In genomic region chr20:52191436-52192295, GRCh38 we compare ENCODE assay signal across 1 cellular context.
A peak's percentile ranks its signal among the peaks of the same experiment; 100 is the strongest.
TF ChIP-seq lines count a peak whose summit lies in the region.

ZFP64 (minus strand) TSS chr20:52191779; CDS start chr20:52191636, 143 bp downstream.

TF ChIP-seq in HepG2, 621 proteins besides CTCF, POLR2A, EP300 and RAD21 (continued from another document):
- TF ChIP-seq ZGPAT (CRISPR knock-in tag; IDR thresholded peaks at IDR 0.05) (peak; percentile 52; the same call in 1 of the 2 replicates), SMARCE1 (IDR thresholded peaks at IDR 0.05; ENCODE audit: borderline replicate concordance) (no peak), TERF1 (CRISPR knock-in tag; IDR thresholded peaks at IDR 0.05) (peak; percentile 96), ZC3H13 (CRISPR knock-in tag; IDR thresholded peaks at IDR 0.05) (no peak; the same call in none of the 2 replicates), HIVEP1 (CRISPR knock-in tag; IDR thresholded peaks at IDR 0.05) (no peak; the same call in 1 of the 2 replicates), ZNF576 (CRISPR knock-in tag; IDR thresholded peaks at IDR 0.05) (no peak; the same call in 1 of the 2 replicates), ZNF619 (CRISPR knock-in tag; IDR thresholded peaks at IDR 0.05) (0 out of 2 replicates have a peak, but pooled peaks have one; percentile 87), CHCHD3 (CRISPR knock-in tag; IDR thresholded peaks at IDR 0.05) (peak; percentile 92), ZNF784 (CRISPR knock-in tag; IDR thresholded peaks at IDR 0.05; ENCODE audit: borderline replicate concordance) (peak; percentile 90; the same call in 1 of the 2 replicates), ZNF143 (CRISPR knock-in tag; IDR thresholded peaks at IDR 0.05) (no peak), ZNF589 (CRISPR knock-in tag; conservative IDR thresholded peaks at IDR 0.05) (peak; percentile 88), SRY (CRISPR knock-in tag; IDR thresholded peaks at IDR 0.05) (peak; percentile 95), FOXK1 (CRISPR knock-in tag; IDR thresholded peaks at IDR 0.05; ENCODE audit: borderline replicate concordance, low read depth) (peak; percentile 47; the same call in 1 of the 2 replicates), FOXP4 (CRISPR knock-in tag; IDR thresholded peaks at IDR 0.05) (peak; percentile 13; the same call in 1 of the 2 replicates), DMTF1 (CRISPR knock-in tag; IDR thresholded peaks at IDR 0.05) (no peak), MAX (IDR thresholded peaks at IDR 0.05) (peak; percentile 67), TCF7 (IDR thresholded peaks at IDR 0.05; ENCODE audit: low read depth) (0 out of 2 replicates have a peak, but pooled peaks have one; percentile 16), GMEB1 (CRISPR knock-in tag; IDR thresholded peaks at IDR 0.05; ENCODE audit: borderline replicate concordance) (peak; percentile 84; the same call in 1 of the 2 replicates), ZNF639 (CRISPR knock-in tag; conservative IDR thresholded peaks at IDR 0.05) (peak; percentile 16), HOMEZ (CRISPR knock-in tag; IDR thresholded peaks at IDR 0.05; ENCODE audit: low read depth) (0 out of 2 replicates have a peak, but pooled peaks have one; percentile 30), MYPOP (CRISPR knock-in tag; IDR thresholded peaks at IDR 0.05) (peak; percentile 91), KDM3A (CRISPR knock-in tag; IDR thresholded peaks at IDR 0.05; ENCODE audit: low read depth) (0 out of 2 replicates have a peak, but pooled peaks have one; percentile 37), ZNF292 (CRISPR knock-in tag; IDR thresholded peaks at IDR 0.05; ENCODE audit: borderline replicate concordance, low read depth) (no peak), ZNF570 (CRISPR knock-in tag; IDR thresholded peaks at IDR 0.05; ENCODE audit: borderline replicate concordance) (peak; percentile 71), WIZ (CRISPR knock-in tag; IDR thresholded peaks at IDR 0.05) (peak; percentile 93; the same call in 1 of the 2 replicates), CCDC6 (CRISPR knock-in tag; IDR thresholded peaks at IDR 0.05) (peak; percentile 97; the same call in 1 of the 2 replicates), ZNF263 (CRISPR knock-in tag; IDR thresholded peaks at IDR 0.05) (peak; percentile 55), NFE2L1 (CRISPR knock-in tag; IDR thresholded peaks at IDR 0.05; ENCODE audit: borderline replicate concordance) (peak; percentile 86), PAX8 (CRISPR knock-in tag; IDR thresholded peaks at IDR 0.05; ENCODE audit: borderline replicate concordance) (no peak), ZNF496 (CRISPR knock-in tag; IDR thresholded peaks at IDR 0.05; ENCODE audit: insufficient replicate concordance) (no peak), ZNF142 (CRISPR knock-in tag; IDR thresholded peaks at IDR 0.05) (peak; percentile 79; the same call in 1 of the 2 replicates), HHEX (CRISPR knock-in tag; IDR thresholded peaks at IDR 0.05) (no peak)
